In the genomic region with DNA sequence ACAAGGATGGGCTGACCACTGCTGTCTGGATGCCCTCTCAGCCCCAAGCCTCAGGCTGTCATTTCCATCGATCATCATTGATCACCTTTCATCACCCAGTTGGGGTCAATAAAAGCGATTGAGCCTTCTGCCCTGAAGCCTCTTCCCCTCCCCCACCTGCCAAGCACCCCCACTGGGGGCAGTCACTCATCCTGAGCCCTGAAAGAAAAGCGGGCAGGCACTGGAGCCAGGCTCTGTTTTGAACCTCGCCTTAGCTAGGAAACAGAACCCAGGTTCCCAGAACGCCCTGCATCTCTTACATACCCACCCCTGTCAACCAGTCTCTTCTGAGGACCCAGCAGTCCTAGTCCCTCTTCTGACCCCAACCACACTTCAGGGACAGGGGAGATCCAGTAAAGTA, we compare ENCODE assay signal across 8 cellular contexts.
"Had no signal": no experiment of that assay in that cellular context is flagged by ENCODE, and none has a peak within 500 bp of the region (broad histone marks: within the 10 kb centered on the region; RNA-seq: fewer than 3 reads in every experiment).

No MANE protein-coding gene starts in this region.

- DNase-seq: GM23248, H9, HFFc6, IMR-90, KBM-7 had no signal

- H2AFZ ChIP-seq: GM23248 had no signal

- H3K4me2 ChIP-seq: KMS-11 had no signal

- H3K9ac ChIP-seq: GM23248, KMS-11 had no signal

- H3K9me3 Mint-ChIP-seq: H9, HFFc6 had no signal

- H3K4me3 ChIP-seq: GM23248 had no signal

- H3K27ac Mint-ChIP-seq: H9, HFFc6 had no signal

- FAIRE-seq: HTR-8/SVneo had no signal

- H3K27ac ChIP-seq: GM23248, KMS-11 had no signal

- H3K4me3 Mint-ChIP-seq: H9, HFFc6 had no signal

- ATAC-seq: HCT116 had no signal
